ENCODE assay signal across 8 cellular contexts in genomic region chr5:128082551-128083032, GRCh38. TPM values are rescaled to one million over a fixed set of nuclear protein-coding genes. Genes with fewer than 3 reads are reported as not detected.
A peak's percentile ranks its signal among the peaks of the same experiment; 100 is the strongest.
DNase-seq lines count a peak whose midpoint lies in the region; ATAC-seq, FAIRE-seq and TF ChIP-seq lines count a peak whose summit lies in the region.

No MANE protein-coding gene starts in this region.

- H3K36me3 ChIP-seq in heart left ventricle (no peaks in the 10 kb centered on the region), gastrocnemius medialis (no peaks in the 10 kb centered on the region)

- H3K4me1 ChIP-seq in heart left ventricle (peaks cover 0 to 62% (median 47%) of the 10 kb centered on the region in 12 donors), gastrocnemius medialis (peaks cover 34 to 58% of the 10 kb centered on the region in 2 donors)

- H3K9me3 ChIP-seq in heart left ventricle = no peaks in the 10 kb centered on the region
- no peaks in the 10 kb centered on the region for H3K9me3 ChIP-seq in gastrocnemius medialis

- no peak for TF ChIP-seq CTCF in VCaP (conservative IDR thresholded peaks at IDR 0.05)
- TF ChIP-seq CTCF in heart left ventricle (IDR thresholded peaks at IDR 0.05) = no peak
- TF ChIP-seq CTCF in gastrocnemius medialis (IDR thresholded peaks at IDR 0.05 in 4 of 5, conservative IDR thresholded peaks at IDR 0.05 in 1 of 5) = no peak

- WGBS in heart left ventricle, 4 donors = 1% methylated on average over 10 to 25 of the region's 25 CpGs

- DNase-seq in GM12891 (ENCODE audit: insufficient read length, low spot score) (no peak), heart left ventricle (no peak), gastrocnemius medialis (no peak), erythroblast (lab: John Stamatoyannopoulos, UW) (no peak), hippocampal formation (lab: John Stamatoyannopoulos, UW) (no peak), T1000 (lab: John Stamatoyannopoulos, UW) (no peak)

- H3K27ac ChIP-seq in VCaP = peak overlapping the region; percentile 86
- peak overlapping the region; percentile 92 to 100 (median 97) for H3K27ac ChIP-seq in heart left ventricle
- H3K27ac ChIP-seq in gastrocnemius medialis = peak overlapping the region; percentile 93 to 99 (median 99)

- no peak for TF ChIP-seq POLR2A in GM12891 (IDR thresholded peaks at IDR 0.05; ENCODE audit: low read depth, low read length)
- TF ChIP-seq POLR2A in heart left ventricle (IDR thresholded peaks at IDR 0.05) = peak in 1 of 2 donors; percentile 21
- peak; percentile 8 to 59 for TF ChIP-seq POLR2A in gastrocnemius medialis (IDR thresholded peaks at IDR 0.05)
- no peak for TF ChIP-seq POLR2A in erythroblast (IDR thresholded peaks at IDR 0.05; ENCODE audit: low read length)

- in situ Hi-C loops in gastrocnemius medialis (cut with MboI; ENCODE audit: low sequenced_read_pairs in 4 of 4) = loop anchor here in 2 of 4 donors (25.0 kb wide), 1 partner anchor 520 kb away; no protein-coding TSS in a partner anchor

- intact Hi-C loops in heart left ventricle (cut with DNase I) = loop anchor here in 9 of 10 donors (1.0 to 10.0 kb wide), 13 partner anchors 105 to 328 kb away; no protein-coding TSS in a partner anchor
- intact Hi-C loops in gastrocnemius medialis (cut with DNase I; ENCODE audit: low total_unique reads) = loop anchor here (2.0 to 10.0 kb wide), 5 partner anchors 118 to 518 kb away; no protein-coding TSS in a partner anchor

- H3K4me3 ChIP-seq in heart left ventricle (peak overlapping the region; percentile 68 to 93 (median 90)), gastrocnemius medialis (peak overlapping the region; percentile 79 to 88 (median 84))

- H3K27me3 ChIP-seq in heart left ventricle (no peaks in the 10 kb centered on the region), gastrocnemius medialis (no peaks in the 10 kb centered on the region)

- peak; percentile 94 for FAIRE-seq in GM12891 (lab: Jason Lieb, UNC)

- ATAC-seq in HG02852 (IDR thresholded peaks at IDR 0.05; ENCODE audit: unreplicated experiment) (peak; percentile 14), heart left ventricle (peak in 3 of 4 donors; percentile 27 to 38 (median 29)), gastrocnemius medialis (peak; percentile 42)

TF ChIP-seq in GM12891, 5 proteins besides CTCF, POLR2A, EP300 and RAD21:
- TF ChIP-seq SPI1 (IDR thresholded peaks at IDR 0.05; ENCODE audit: low read depth, low read length) = no peak
- TF ChIP-seq POU2F2 (IDR thresholded peaks at IDR 0.05; ENCODE audit: low read depth, low read length) = 0 out of 2 replicates have a peak, but pooled peaks have one; percentile 4
- TF ChIP-seq TAF1 (IDR thresholded peaks at IDR 0.05; ENCODE audit: low read depth, low read length) = 0 out of 2 replicates have a peak, but pooled peaks have one; percentile 35
- no peak for TF ChIP-seq PAX5 (IDR thresholded peaks at IDR 0.05; ENCODE audit: insufficient read depth, low read length, severe bottlenecking)
- no peak for TF ChIP-seq POLR2AphosphoS5 (IDR thresholded peaks at IDR 0.05; ENCODE audit: low read depth, low read length)
TF ChIP-seq in GM12891: peak in this region for 2.

RNA-seq across cellular contexts. Expression of gene SLC12A2, which starts 1.0 kb away (rescaled TPM):
- 5.6 TPM for polyA plus RNA-seq in GM12891 (2012; ENCODE audit: low read depth, missing spikeins)
- total RNA-seq in heart left ventricle (10 to 100 TPM; 13.0 to 24.1 (median 16.1) TPM), gastrocnemius medialis (10 to 100 TPM; 11.6 to 21.0 (median 17.2) TPM)
- 1 to 10 TPM; 2.8 to 4.2 TPM for polyA plus RNA-seq in heart left ventricle

Comparison
In these comparisons a context has a peak if more than half of its experiments do, and no peak if none do; other contexts are left out.
1. POLR2A ChIP-seq: peak in gastrocnemius medialis (2 of 2); none in GM12891 (single experiment) and erythroblast (single experiment).
2. Peak in every context shown above with its lines, with median percentiles within 50 percentile points of each other: ATAC-seq and H3K27ac ChIP-seq.